ENCODE assay signal across 8 cellular contexts in genomic region chr12:105329926-105330282, GRCh38. TPM values are rescaled to one million over a fixed set of nuclear protein-coding genes. Genes with fewer than 3 reads are reported as not detected.
A peak's percentile ranks its signal among the peaks of the same experiment; 100 is the strongest.
DNase-seq lines count a peak whose midpoint lies in the region; ATAC-seq, FAIRE-seq and TF ChIP-seq lines count a peak whose summit lies in the region.

No MANE protein-coding gene starts in this region.

- FAIRE-seq in bronchial epithelial cell (lab: Jason Lieb, UNC): no peak

- no peaks in the 10 kb centered on the region for H3K9me3 Mint-ChIP-seq in activated CD8-positive, alpha-beta memory T cell treated with anti-CD3 and anti-CD28 coated beads, Interleukin-2, amount 10 ng/mL, durations not matched to agents 7 days and 5 days (ENCODE audit: low read depth)
- H3K9me3 Mint-ChIP-seq in neural crest cell: no peaks in the 10 kb centered on the region

- no peaks in the 10 kb centered on the region for H3K36me3 ChIP-seq in bronchial epithelial cell (ENCODE audit: control insufficient read depth, insufficient read depth, low read length)

- H3K27me3 Mint-ChIP-seq in activated CD8-positive, alpha-beta memory T cell treated with anti-CD3 and anti-CD28 coated beads, Interleukin-2, amount 10 ng/mL, durations not matched to agents 7 days and 5 days: no peaks in the 10 kb centered on the region
- H3K27me3 Mint-ChIP-seq in neural crest cell (ENCODE audit: low read depth): no peaks in the 10 kb centered on the region

- TF ChIP-seq CTCF in bronchial epithelial cell (IDR thresholded peaks at IDR 0.05; ENCODE audit: insufficient read depth, low read length, severe bottlenecking) (no peak), neural crest cell (conservative IDR thresholded peaks at IDR 0.05) (no peak)

- peak; percentile 21 for ATAC-seq in activated CD8-positive, alpha-beta memory T cell treated with anti-CD3 and anti-CD28 coated beads, Interleukin-2, amount 10 ng/mL, durations not matched to agents 7 days and 5 days
- ATAC-seq in HG03460 (IDR thresholded peaks at IDR 0.05; ENCODE audit: unreplicated experiment): peak; percentile 3
- ATAC-seq in sciatic nerve: no peak

- intact Hi-C loops in sciatic nerve (cut with DNase I): no loop called here

- H3K4me3 Mint-ChIP-seq in activated CD8-positive, alpha-beta memory T cell treated with anti-CD3 and anti-CD28 coated beads, Interleukin-2, amount 10 ng/mL, durations not matched to agents 7 days and 5 days: peak overlapping the region; percentile 64
- peak overlapping the region; percentile 80 for H3K4me3 Mint-ChIP-seq in neural crest cell

- H3K36me3 Mint-ChIP-seq in activated CD8-positive, alpha-beta memory T cell treated with anti-CD3 and anti-CD28 coated beads, Interleukin-2, amount 10 ng/mL, durations not matched to agents 7 days and 5 days: peaks cover 41% of the 10 kb centered on the region
- H3K36me3 Mint-ChIP-seq in neural crest cell (ENCODE audit: low read depth): no peaks in the 10 kb centered on the region

- peak overlapping the region; percentile 52 for H3K4me3 ChIP-seq in bronchial epithelial cell (ENCODE audit: low read depth, low read length)

- H3K27ac ChIP-seq in caudate nucleus (ENCODE audit: low read depth, low read length): no peak overlapping the region

- peak overlapping the region; percentile 84 for H3K27ac Mint-ChIP-seq in activated CD8-positive, alpha-beta memory T cell treated with anti-CD3 and anti-CD28 coated beads, Interleukin-2, amount 10 ng/mL, durations not matched to agents 7 days and 5 days
- H3K27ac Mint-ChIP-seq in neural crest cell (ENCODE audit: unreplicated experiment): no peak overlapping the region

- CTCF ChIA-PET in activated CD8-positive, alpha-beta memory T cell treated with anti-CD3 and anti-CD28 coated beads, Interleukin-2, amount 10 ng/mL, durations not matched to agents 7 days and 5 days (lab: Charles Lee): interaction anchor here (1.0 to 2.7 kb wide), 5 partner anchors 9 to 94 kb away, joined by 3 to 11 read pairs (median 4); partner anchors contain the start of gene APPL2

- peaks cover 78% of the 10 kb centered on the region for H3K4me1 Mint-ChIP-seq in activated CD8-positive, alpha-beta memory T cell treated with anti-CD3 and anti-CD28 coated beads, Interleukin-2, amount 10 ng/mL, durations not matched to agents 7 days and 5 days
- H3K4me1 Mint-ChIP-seq in neural crest cell: peaks cover 32% of the 10 kb centered on the region

- no peaks in the 10 kb centered on the region for H3K27me3 ChIP-seq in bronchial epithelial cell (ENCODE audit: control insufficient read depth, insufficient read depth, low read length)

- DNase-seq in activated CD8-positive, alpha-beta memory T cell treated with anti-CD3 and anti-CD28 coated beads, Interleukin-2, amount 10 ng/mL, durations not matched to agents 7 days and 5 days: no peak
- DNase-seq in activated CD8-positive, alpha-beta memory T cell treated with anti-CD3 and anti-CD28 coated beads, Interleukin-2, amount 50 U/mL, for 4 hours: no peak
- DNase-seq in bronchial epithelial cell (ENCODE audit: low read depth) (no peak), neural crest cell (ENCODE audit: low read depth, low spot score) (no peak), kidney tubule cell (ENCODE audit: low spot score) (no peak), caudate nucleus (lab: John Stamatoyannopoulos, UW) (no peak), sciatic nerve (ENCODE audit: low spot score) (no peak)

RNA-seq across cellular contexts. Expression of gene C12orf75, which starts 0.6 kb away (rescaled TPM):
- total RNA-seq in activated CD8-positive, alpha-beta memory T cell treated with anti-CD3 and anti-CD28 coated beads, Interleukin-2, amount 10 ng/mL, durations not matched to agents 7 days and 5 days: 100 to 1,000 TPM; 277 to 318 TPM
- 11.8 and 20.2 TPM in 2 replicates for total RNA-seq in bronchial epithelial cell
- total RNA-seq in neural crest cell: 34.6 and 40.4 TPM in 2 replicates
- 35.7 TPM for total RNA-seq in sciatic nerve
